Comparison of ENCODE assay signal across 2 cellular contexts in genomic region chr4:54669831-54670230, GRCh38.
TF ChIP-seq lines count a peak whose summit lies in the region.

No MANE protein-coding gene starts in this region.

TF ChIP-seq in HEK293, 187 proteins besides CTCF, POLR2A, EP300 and RAD21:
- no peak for TF ChIP-seq REPIN1 (tag by site-specific recombination; IDR thresholded peaks at IDR 0.05; ENCODE audit: low read depth)
- TF ChIP-seq ZNF398 (tag by site-specific recombination; IDR thresholded peaks at IDR 0.05) = no peak
- no peak for TF ChIP-seq PBX3 (CRISPR knock-in tag; IDR thresholded peaks at IDR 0.05)
- peak; percentile 87 for TF ChIP-seq SCRT2 (tag by site-specific recombination; IDR thresholded peaks at IDR 0.05)
- peak; percentile 58; the same call in 1 of the 2 replicates for TF ChIP-seq SCRT1 (tag by site-specific recombination; IDR thresholded peaks at IDR 0.05; ENCODE audit: borderline replicate concordance)
TF ChIP-seq in HEK293: peak in this region for 2.

TF ChIP-seq in K562, 482 proteins besides CTCF, POLR2A, EP300 and RAD21:
- TF ChIP-seq ZC3H4 (CRISPR knock-in tag; IDR thresholded peaks at IDR 0.05; ENCODE audit: borderline replicate concordance) (no peak), ZNF384 (IDR thresholded peaks at IDR 0.05; ENCODE audit: low read depth, low read length) (no peak), SMARCE1 (IDR thresholded peaks at IDR 0.05) (no peak), RNF2 (IDR thresholded peaks at IDR 0.05) (no peak), EHMT2 (IDR thresholded peaks at IDR 0.05) (no peak), HNRNPK (IDR thresholded peaks at IDR 0.05; ENCODE audit: low read depth, low read length, poor library complexity, severe bottlenecking) (no peak), GATAD2B (IDR thresholded peaks at IDR 0.05; ENCODE audit: borderline replicate concordance) (no peak), NR1H2 (CRISPR knock-in tag; IDR thresholded peaks at IDR 0.05) (no peak), NFIC (IDR thresholded peaks at IDR 0.05) (no peak), NR0B1 (IDR thresholded peaks at IDR 0.05; ENCODE audit: partially characterized antibody) (no peak), ZMIZ1 (IDR thresholded peaks at IDR 0.05; ENCODE audit: low read depth in 2 of 2, low read length in 2 of 2) (no peak), MNT (conservative IDR thresholded peaks at IDR 0.05) (no peak), PHTF2 (CRISPR knock-in tag; IDR thresholded peaks at IDR 0.05) (no peak), ZNF79 (CRISPR knock-in tag; IDR thresholded peaks at IDR 0.05; ENCODE audit: low read depth) (no peak), ZNF830 (CRISPR knock-in tag; IDR thresholded peaks at IDR 0.05) (no peak), CBFB (CRISPR knock-in tag; IDR thresholded peaks at IDR 0.05) (no peak), KLF6 (CRISPR knock-in tag; IDR thresholded peaks at IDR 0.05; ENCODE audit: borderline replicate concordance) (no peak), SETDB1 (IDR thresholded peaks at IDR 0.05; ENCODE audit: low read length) (no peak)
